Comparison of ENCODE assay signal across 8 cellular contexts in the genomic region with DNA sequence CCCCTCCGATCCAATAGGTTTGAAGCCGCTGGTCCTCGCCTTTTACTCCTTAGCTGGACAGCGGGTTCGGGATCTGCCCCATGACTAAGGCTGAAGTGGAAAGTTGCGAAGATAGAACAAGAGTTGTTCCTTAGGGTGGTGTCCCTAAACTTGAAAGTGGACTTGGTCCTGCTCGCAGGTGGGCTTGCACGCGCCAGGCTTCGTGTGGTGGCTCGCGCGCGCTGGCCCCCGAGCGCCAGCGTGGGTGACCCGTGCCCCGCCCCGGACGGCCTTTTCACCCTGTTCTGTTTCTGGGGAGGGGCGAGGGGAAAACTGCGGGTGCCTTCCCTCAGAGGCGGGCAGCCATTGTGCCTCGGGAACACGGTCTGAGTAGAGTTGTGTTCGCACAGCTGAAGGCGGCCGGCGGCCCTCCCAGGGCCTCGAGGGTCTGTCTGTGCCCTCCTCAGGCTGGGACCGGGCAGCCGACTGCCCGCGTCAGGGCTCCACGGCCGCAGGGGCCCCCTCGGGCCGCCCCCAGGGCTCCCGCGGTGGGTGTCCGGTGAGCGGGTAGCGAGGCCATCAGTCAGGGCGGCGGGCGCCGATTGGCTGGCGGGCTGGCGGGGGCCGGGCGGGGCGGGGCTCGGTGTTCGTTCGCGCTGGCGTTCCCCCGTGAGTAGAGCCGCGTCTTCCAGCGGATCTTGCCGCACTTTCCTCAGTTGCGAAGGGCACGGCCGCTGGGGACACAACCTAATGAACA. TPM values are rescaled to one million over a fixed set of nuclear protein-coding genes. Genes with fewer than 3 reads are reported as not detected.
DNase-seq lines count a peak whose midpoint lies in the region; ATAC-seq and TF ChIP-seq lines count a peak whose summit lies in the region.

No MANE protein-coding gene starts in this region.

- H3K9ac ChIP-seq in HUES48 (ENCODE audit: low read depth, low read length) = peak overlapping the region; percentile 88

- H3K27me3 Mint-ChIP-seq in Calu3 (ENCODE audit: unreplicated experiment) = no peaks in the 10 kb centered on the region
- no peaks in the 10 kb centered on the region for H3K27me3 Mint-ChIP-seq in nephron (ENCODE audit: low read depth)

- CTCF ChIA-PET in Calu3 (lab: Charles Lee) = no interaction called here

- peak; percentile 80 for DNase-seq in Calu3
- peak; percentile 83 for DNase-seq in RPMI7951 (ENCODE audit: low read depth)
- DNase-seq in activated effector memory CD4-positive, alpha-beta T cell treated with anti-CD3 and anti-CD28 coated beads, Interleukin-2, amount 50 U/mL, for 16 hours = peak; percentile 92
- DNase-seq in fibroblast of the aortic adventitia (ENCODE audit: low read depth) = peak; percentile 71
- DNase-seq in stimulated activated naive CD8-positive, alpha-beta T cell treated with anti-CD3 and anti-CD28 coated beads, Interleukin-15, Interleukin-2, amounts not matched to agents 100 U/mL and 50 U/mL, for 24 hours = peak; percentile 88

- H3K4me1 Mint-ChIP-seq in Calu3 (ENCODE audit: low read depth, unreplicated experiment) = peaks cover 33% of the 10 kb centered on the region
- peaks cover 75% of the 10 kb centered on the region for H3K4me1 Mint-ChIP-seq in nephron

- H3K9me3 Mint-ChIP-seq in Calu3 (ENCODE audit: low read depth, unreplicated experiment) = no peaks in the 10 kb centered on the region
- no peaks in the 10 kb centered on the region for H3K9me3 Mint-ChIP-seq in nephron

- peak overlapping the region; percentile 80 for H3K4me3 ChIP-seq in HUES48 (ENCODE audit: low read depth, low read length)
- peak overlapping the region; percentile 72 for H3K4me3 ChIP-seq in fibroblast of the aortic adventitia (ENCODE audit: low read depth, low read length)

- peak; percentile 45 for ATAC-seq in GM21367 (IDR thresholded peaks at IDR 0.05; ENCODE audit: unreplicated experiment)
- ATAC-seq in stimulated activated naive CD8-positive, alpha-beta T cell treated with anti-CD3 and anti-CD28 coated beads, Interleukin-15, Interleukin-2, amounts not matched to agents 100 U/mL and 50 U/mL, for 24 hours = peak; percentile 82

- H3K27ac ChIP-seq in HUES48 (ENCODE audit: low read depth, low read length) = peak overlapping the region; percentile 84

- no peaks in the 10 kb centered on the region for H3K36me3 ChIP-seq in HUES48 (ENCODE audit: control insufficient read depth, insufficient read depth, low read length)

- TF ChIP-seq CTCF in Calu3 (IDR thresholded peaks at IDR 0.05; ENCODE audit: unreplicated experiment) = no peak
- no peak for TF ChIP-seq CTCF in fibroblast of the aortic adventitia (IDR thresholded peaks at IDR 0.05; ENCODE audit: insufficient read depth, low read length)
- no peak for TF ChIP-seq CTCF in nephron (IDR thresholded peaks at IDR 0.05; ENCODE audit: unreplicated experiment in 3 of 3)

- H3K27me3 ChIP-seq in HUES48 (ENCODE audit: control insufficient read depth, insufficient read depth, low read length) = no peaks in the 10 kb centered on the region

- H3K27ac Mint-ChIP-seq in Calu3 (ENCODE audit: unreplicated experiment) = peak overlapping the region; percentile 71
- peak overlapping the region; percentile 78 to 96 (median 94) for H3K27ac Mint-ChIP-seq in nephron

- H3K9me3 ChIP-seq in HUES48 (ENCODE audit: control insufficient read depth, insufficient read depth, low read length) = no peaks in the 10 kb centered on the region

- peak overlapping the region; percentile 64 for H3K4me3 Mint-ChIP-seq in Calu3 (ENCODE audit: low read depth, unreplicated experiment)
- H3K4me3 Mint-ChIP-seq in nephron = peak overlapping the region; percentile 85 to 90 (median 90)

- peaks cover 71% of the 10 kb centered on the region for H3K4me1 ChIP-seq in HUES48 (ENCODE audit: control insufficient read depth, insufficient read depth, low read length)

- intact Hi-C loops in Calu3 (cut with micrococcal nuclease; ENCODE audit: unreplicated experiment) = loop anchor here (5.0 to 10.0 kb wide), 3 partner anchors 88 to 326 kb away; no protein-coding TSS in a partner anchor

- no TSS peak for BruUV-seq in Calu3 (replicated peaks; lab: Mats Ljungman, UMichigan)

- H3K36me3 Mint-ChIP-seq in Calu3 (ENCODE audit: insufficient read depth, unreplicated experiment) = peaks cover 24% of the 10 kb centered on the region
- no peaks in the 10 kb centered on the region for H3K36me3 Mint-ChIP-seq in nephron (ENCODE audit: low read depth)

RNA-seq across cellular contexts. Expression of a gene that starts 33.0 kb away (rescaled TPM):
- total RNA-seq in Calu3 (2022) = 38.4 and 42.9 TPM in 2 replicates
- 5.8 and 6.0 TPM in 2 replicates for total RNA-seq in RPMI7951 (2014; rRNA removed; shearing (Covaris generic))
- total RNA-seq in fibroblast of the aortic adventitia (ENCODE audit: low replicate concordance) = 17.6 and 23.8 TPM in 2 replicates

Comparison
In these comparisons a context has a peak if more than half of its experiments do, and no peak if none do; other contexts are left out.
1. Peak in every context shown above with its lines: DNase-seq, ATAC-seq, H3K4me3 ChIP-seq and H3K27ac ChIP-seq.